In the genomic region with DNA sequence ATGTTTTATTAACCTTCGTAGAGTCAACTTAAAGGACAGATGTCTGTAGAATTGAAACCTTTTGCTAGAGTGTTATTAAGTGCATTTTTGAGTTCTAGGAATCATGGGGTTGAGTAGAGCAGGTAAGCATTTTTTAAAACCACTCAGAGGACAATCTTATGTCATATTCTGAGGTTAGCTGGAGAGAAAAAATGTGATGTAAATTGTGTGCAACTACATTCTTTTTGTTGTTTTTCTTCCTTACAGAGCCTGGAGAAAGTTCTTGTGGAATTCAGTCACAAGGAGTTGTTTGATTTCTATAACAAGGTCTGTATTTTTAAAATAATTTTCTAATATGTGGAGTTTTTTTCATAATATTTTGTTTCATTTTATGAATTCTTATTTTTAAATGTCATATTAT, we compare ENCODE assay signal across 27 cellular contexts.
DNase-seq lines count a peak whose midpoint lies in the region; ATAC-seq, FAIRE-seq and TF ChIP-seq lines count a peak whose summit lies in the region.
"Had no signal": no experiment of that assay in that cellular context is flagged by ENCODE, and none has a peak within 500 bp of the region (broad histone marks: within the 10 kb centered on the region; RNA-seq: fewer than 3 reads in every experiment).

No MANE protein-coding gene starts in this region.

- peaks cover 9% of the 10 kb centered on the region for H3K9me3 Mint-ChIP-seq in type B pancreatic cell

- peaks cover 18% of the 10 kb centered on the region for H3K36me3 Mint-ChIP-seq in type B pancreatic cell

- H3K27me3 ChIP-seq in adipocyte (replicated peaks; ENCODE audit: control insufficient read depth, insufficient read depth, low read length) = no peaks in the 10 kb centered on the region
- H3K27me3 ChIP-seq: SJCRH30 had no signal

- H3K4me3 Mint-ChIP-seq in type B pancreatic cell = no peak overlapping the region
- H3K4me3 Mint-ChIP-seq: B cell; CD8-positive, alpha-beta memory T cell; GM23338; H9; HFFc6 had no signal

- peak; percentile 89 for FAIRE-seq in kidney (lab: Jason Lieb, UNC)
- FAIRE-seq: GM18507, HTR-8/SVneo had no signal

- DNase-seq in adipocyte (ENCODE audit: low read depth) (peak; percentile 38), choroid plexus epithelial cell (ENCODE audit: low read depth) (peak; percentile 68), kidney (no peak), type B pancreatic cell (ENCODE audit: extremely low spot score, unreplicated experiment) (no peak), left ventricle myocardium superior (no peak), HPDE6-E6E7 (ENCODE audit: extremely low spot score) (no peak), substantia nigra (lab: John Stamatoyannopoulos, UW) (no peak)
- DNase-seq: CD8-positive, alpha-beta memory T cell; DMS153; H9; HFFc6; KG1; MM.1S; NCI-H1048; NCI-H1417; NCI-H1694; NCI-H2029 treated with DMSO at 0.1 percent for 48 hours; NCI-H446 treated with DMSO at 0.1 percent for 48 hours; NCI-H526; PC-9; SJCRH30 had no signal

- TF ChIP-seq CTCF in choroid plexus epithelial cell (conservative IDR thresholded peaks at IDR 0.05; ENCODE audit: low read depth, low read length) (no peak), kidney (IDR thresholded peaks at IDR 0.05; ENCODE audit: borderline replicate concordance, extremely low read depth, insufficient read depth) (no peak), type B pancreatic cell (conservative IDR thresholded peaks at IDR 0.05) (no peak)

- H3K27ac Mint-ChIP-seq in type B pancreatic cell = peak overlapping the region; percentile 14
- H3K27ac Mint-ChIP-seq: B cell; CD8-positive, alpha-beta memory T cell; GM23338; HFFc6 had no signal

- H3K9me3 ChIP-seq in adipocyte (ENCODE audit: control insufficient read depth, low read length) (peaks cover 9% of the 10 kb centered on the region), kidney (ENCODE audit: control insufficient read depth in 1 of 2, low read length in 2 of 2) (no peaks in the 10 kb centered on the region)

- ATAC-seq in left ventricle myocardium superior = no peak
- ATAC-seq: GM23338, Right ventricle myocardium inferior had no signal

- H3K4me1 Mint-ChIP-seq in type B pancreatic cell (ENCODE audit: unreplicated experiment) = peaks cover 8% of the 10 kb centered on the region
- H3K4me1 Mint-ChIP-seq: B cell had no signal

- H3K27me3 Mint-ChIP-seq in type B pancreatic cell = no peaks in the 10 kb centered on the region
- H3K27me3 Mint-ChIP-seq: B cell; CD8-positive, alpha-beta memory T cell had no signal

- no peak overlapping the region for H3K4me3 ChIP-seq in adipocyte (ENCODE audit: low read length)
- no peak overlapping the region for H3K4me3 ChIP-seq in choroid plexus epithelial cell (ENCODE audit: low read depth, low read length)
- H3K4me3 ChIP-seq in kidney (ENCODE audit: low read length in 2 of 2) = no peak overlapping the region
- H3K4me3 ChIP-seq: GM23338, PC-9, SJCRH30 had no signal

- intact Hi-C loops in kidney (cut with DNase I) = no loop called here
- intact Hi-C loops in left ventricle myocardium superior (cut with micrococcal nuclease) = no loop called here

- H3K36me3 ChIP-seq in adipocyte (ENCODE audit: control insufficient read depth, insufficient read depth, low read length, severe bottlenecking) (peaks cover 6% of the 10 kb centered on the region), kidney (ENCODE audit: control insufficient read depth in 1 of 2, insufficient read depth in 2 of 2, low read length in 2 of 2) (no peaks in the 10 kb centered on the region)

- H3K9ac ChIP-seq in adipocyte (ENCODE audit: low read length) (no peak overlapping the region), kidney (ENCODE audit: low read length in 2 of 2) (no peak overlapping the region)

- H3K4me1 ChIP-seq in adipocyte (ENCODE audit: control insufficient read depth, insufficient read depth, low read length) (no peaks in the 10 kb centered on the region), kidney (ENCODE audit: control insufficient read depth in 1 of 2, insufficient read depth in 1 of 2, low read depth in 1 of 2, low read length in 2 of 2) (peaks cover 0 to 1% of the 10 kb centered on the region in 2 donors)
- H3K4me1 ChIP-seq: SJCRH30 had no signal

- no peak overlapping the region for H3K27ac ChIP-seq in kidney (ENCODE audit: low read depth in 2 of 2, low read length in 2 of 2)
- no peak overlapping the region for H3K27ac ChIP-seq in substantia nigra (ENCODE audit: low read depth, low read length, poor library complexity, severe bottlenecking)
- H3K27ac ChIP-seq: C4-2B, PC-9, SJCRH30 had no signal

Comparison
In these comparisons a context has a peak if more than half of its experiments do, and no peak if none do; other contexts are left out.
1. DNase-seq: peak in adipocyte (single experiment) and choroid plexus epithelial cell (single experiment); none in kidney (single experiment), type B pancreatic cell (single experiment), left ventricle myocardium superior (single experiment), HPDE6-E6E7 (single experiment) and substantia nigra (0 of 49).